ENCODE assay signal across 32 cellular contexts in the genomic region with DNA sequence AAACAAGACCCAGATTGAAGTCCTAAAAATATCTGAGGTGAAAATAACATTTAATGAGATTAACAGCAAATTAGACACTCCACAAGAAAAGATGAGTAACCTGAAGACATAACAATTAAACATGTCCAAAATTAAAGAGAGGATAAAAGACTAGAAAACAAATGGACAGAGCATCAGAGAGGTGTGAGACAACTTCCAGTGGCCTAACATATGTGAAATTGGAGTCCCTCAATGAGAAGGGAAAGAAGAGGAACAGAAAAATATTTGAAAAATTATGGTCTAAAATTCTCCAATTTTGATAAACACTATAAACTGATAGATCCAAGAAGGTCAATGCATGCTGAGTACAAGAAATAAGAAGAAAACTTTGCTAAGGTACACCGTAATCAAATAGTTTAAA.
"Had no signal": no experiment of that assay in that cellular context is flagged by ENCODE, and none has a peak within 500 bp of the region (broad histone marks: within the 10 kb centered on the region; RNA-seq: fewer than 3 reads in every experiment).

No MANE protein-coding gene starts in this region.

- H3K4me3 ChIP-seq: adrenal gland, ascending aorta, body of pancreas, breast epithelium, cardiac muscle cell had no signal

- H3K4me1 ChIP-seq: adrenal gland, ascending aorta, breast epithelium had no signal

- H3K36me3 ChIP-seq: adrenal gland, ascending aorta, brain microvascular endothelial cell, breast epithelium, cardiac muscle cell had no signal

- DNase-seq: activated effector memory CD4-positive, alpha-beta T cell treated with anti-CD3 and anti-CD28 coated beads, Interleukin-2, amount 50 U/mL, for 16 hours; activated effector memory CD4-positive, alpha-beta T cell treated with Interleukin-2 at 50 U/mL for 16 hours; activated gamma-delta T cell; activated gamma-delta T cell treated with Interleukin-2 at 50 U/mL for 16 hours; activated naive CD4-positive, alpha-beta T cell; activated naive CD4-positive, alpha-beta T cell treated with anti-CD3 and anti-CD28 coated beads for 36 hours; activated naive CD4-positive, alpha-beta T cell treated with anti-CD3 and anti-CD28 coated beads, Interleukin-2, amount 10 ng/mL, durations not matched to agents 7 days and 5 days; activated naive CD4-positive, alpha-beta T cell treated with anti-CD3 and anti-CD28 coated beads, Interleukin-2, amount 50 U/mL, for 16 hours; activated naive CD4-positive, alpha-beta T cell treated with Interleukin-2 at 50 U/mL for 16 hours; activated naive CD8-positive, alpha-beta T cell treated with anti-CD3 and anti-CD28 coated beads for 36 hours; activated naive CD8-positive, alpha-beta T cell treated with anti-CD3 and anti-CD28 coated beads, Interleukin-2, amount 10 ng/mL, durations not matched to agents 7 days and 5 days; activated naive CD8-positive, alpha-beta T cell treated with anti-CD3 and anti-CD28 coated beads, Interleukin-2, amount 50 U/mL, for 24 hours; activated T-cell treated with anti-CD3 and anti-CD28 coated beads, Interleukin-2, amount 50 U/mL, for 24 hours; activated T-cell treated with anti-CD3 and anti-CD28 coated beads, Interleukin-2, amount 50 U/mL, for 4 hours; activated T-cell treated with anti-CD3 and anti-CD28 coated beads, Interleukin-2, amount 50 U/mL, for 48 hours; activated T-cell treated with anti-CD3 and anti-CD28 coated beads, Interleukin-2, amount 50 U/mL, for 72 hours; adrenal gland; amniotic stem cell; amygdala; anterior cingulate cortex; aorta; body of pancreas; brain microvascular endothelial cell; caudate nucleus; central memory CD4-positive, alpha-beta T cell; cerebellar nuclear complex had no signal

- H3K9me3 ChIP-seq: adrenal gland, body of pancreas, breast epithelium had no signal

- FAIRE-seq: astrocyte, bronchial epithelial cell, colon had no signal

- H3K27ac ChIP-seq: adrenal gland, ascending aorta, body of pancreas, brain microvascular endothelial cell, breast epithelium, cardiac muscle cell had no signal
